ENCODE assay signal across 11 cellular contexts in genomic region chr7:99562114-99562784, GRCh38. TPM values are rescaled to one million over a fixed set of nuclear protein-coding genes. Genes with fewer than 3 reads are reported as not detected.
DNase-seq lines count a peak whose midpoint lies in the region; ATAC-seq and TF ChIP-seq lines count a peak whose summit lies in the region.
"Had no signal": no experiment of that assay in that cellular context is flagged by ENCODE, and none has a peak within 500 bp of the region (broad histone marks: within the 10 kb centered on the region; RNA-seq: fewer than 3 reads in every experiment).

No MANE protein-coding gene starts in this region.

- peaks cover 52% of the 10 kb centered on the region for H3K36me3 ChIP-seq in CD8-positive, alpha-beta memory T cell (ENCODE audit: insufficient read depth, low read length)
- H3K36me3 ChIP-seq in PC-9 (ENCODE audit: low read depth) (peaks cover 18% of the 10 kb centered on the region; the same call in 1 of the 2 replicates), brain microvascular endothelial cell (replicated peaks) (peaks cover 50% of the 10 kb centered on the region), neural progenitor cell (no peaks in the 10 kb centered on the region), H7 (replicated peaks; ENCODE audit: control insufficient read depth, insufficient read depth, low read length) (peaks cover 41% of the 10 kb centered on the region)

- CTCF ChIA-PET in CD8-positive, alpha-beta memory T cell (lab: Charles Lee), result no interaction called here
- CTCF ChIA-PET in PC-9 (lab: Charles Lee), result no interaction called here

- H3K9me2 ChIP-seq in PC-9 (ENCODE audit: insufficient read depth), result no peaks in the 10 kb centered on the region

- no peak overlapping the region for H3K27ac ChIP-seq in CD8-positive, alpha-beta memory T cell (ENCODE audit: low read depth, low read length)
- H3K27ac ChIP-seq in PC-9, result peak overlapping the region; percentile 60
- H3K27ac ChIP-seq in brain microvascular endothelial cell, result peak overlapping the region; percentile 92
- H3K27ac ChIP-seq in neural progenitor cell, result no peak overlapping the region

- H3K9ac ChIP-seq in neural progenitor cell, result peak overlapping the region; percentile 21

- peaks cover 0 to 2% of the 10 kb centered on the region in 2 donors for H3K27me3 Mint-ChIP-seq in CD8-positive, alpha-beta memory T cell
- H3K27me3 Mint-ChIP-seq in neural progenitor cell (ENCODE audit: insufficient read depth, low read depth), result peaks cover 5% of the 10 kb centered on the region

- H3K9me3 ChIP-seq in CD8-positive, alpha-beta memory T cell (ENCODE audit: low read length), result no peaks in the 10 kb centered on the region
- H3K9me3 ChIP-seq in PC-9 (ENCODE audit: insufficient read depth, low read depth) (no peaks in the 10 kb centered on the region), neural progenitor cell (ENCODE audit: low read depth) (no peaks in the 10 kb centered on the region)
- H3K9me3 ChIP-seq: left lung had no signal

- intact Hi-C loops in PC-9 (cut with micrococcal nuclease; ENCODE audit: unreplicated experiment), result loop anchor here (2.0 kb wide), 3 partner anchors 55 to 277 kb away; partner anchors contain the start of genes ZKSCAN5 and ZSCAN25

- H3K4me1 ChIP-seq in CD8-positive, alpha-beta memory T cell (ENCODE audit: insufficient read depth, low read length), result peaks cover 21% of the 10 kb centered on the region
- H3K4me1 ChIP-seq in PC-9 (replicated peaks; ENCODE audit: insufficient read depth) (peaks cover 30% of the 10 kb centered on the region), neural progenitor cell (peaks cover 10% of the 10 kb centered on the region)

- POLR2A ChIA-PET in CD8-positive, alpha-beta memory T cell (lab: Charles Lee), result no interaction called here
- POLR2A ChIA-PET in PC-9 (lab: Charles Lee; ENCODE audit: unreplicated experiment), result no interaction called here

- H3K4me3 ChIP-seq in CD8-positive, alpha-beta memory T cell (ENCODE audit: low read length), result no peak overlapping the region
- H3K4me3 ChIP-seq in PC-9 (no peak overlapping the region), brain microvascular endothelial cell (ENCODE audit: low read depth, low read length) (no peak overlapping the region), neural progenitor cell (no peak overlapping the region), H7 (ENCODE audit: insufficient read depth, low read depth, low read length) (no peak overlapping the region)
- H3K4me3 ChIP-seq: left lung had no signal

- in situ Hi-C loops in brain microvascular endothelial cell (cut with HindIII; ENCODE audit: low pct_ligation_motif_present, low sequenced_read_pairs), result no loop called here

- H3K4me2 ChIP-seq in PC-9 (peak overlapping the region; percentile 57), neural progenitor cell (no peak overlapping the region)

- peak overlapping the region in 2 of 7 donors; percentile 20 to 53 for H3K4me3 Mint-ChIP-seq in CD8-positive, alpha-beta memory T cell
- H3K4me3 Mint-ChIP-seq in neural progenitor cell, result no peak overlapping the region

- TF ChIP-seq CTCF in PC-9 (conservative IDR thresholded peaks at IDR 0.05) (no peak), brain microvascular endothelial cell (IDR thresholded peaks at IDR 0.05; ENCODE audit: low read depth, low read length, missing control alignments) (no peak), neural progenitor cell (IDR thresholded peaks at IDR 0.05) (no peak)

- H4K20me1 ChIP-seq in PC-9 (ENCODE audit: insufficient read depth) (no peaks in the 10 kb centered on the region), neural progenitor cell (ENCODE audit: low read depth) (peaks cover 15% of the 10 kb centered on the region)

- H3K27me3 ChIP-seq in CD8-positive, alpha-beta memory T cell (ENCODE audit: insufficient read depth, low read length, poor library complexity, severe bottlenecking), result no peaks in the 10 kb centered on the region
- no peaks in the 10 kb centered on the region for H3K27me3 ChIP-seq in PC-9 (ENCODE audit: insufficient read depth, low read depth)
- H3K27me3 ChIP-seq in brain microvascular endothelial cell (replicated peaks), result no peaks in the 10 kb centered on the region
- H3K27me3 ChIP-seq in neural progenitor cell, result no peaks in the 10 kb centered on the region
- H3K27me3 ChIP-seq in H7 (ENCODE audit: control insufficient read depth, insufficient read depth, low read length), result no peaks in the 10 kb centered on the region
- H3K27me3 ChIP-seq: left lung had no signal

- H3F3A ChIP-seq in PC-9 (ENCODE audit: insufficient read depth, low read depth) (peaks cover 30% of the 10 kb centered on the region), neural progenitor cell (ENCODE audit: low read depth) (peaks cover 11% of the 10 kb centered on the region)

- H2AFZ ChIP-seq in PC-9 (no peak overlapping the region), neural progenitor cell (replicated peaks) (no peak overlapping the region)

- H3K36me3 Mint-ChIP-seq in CD8-positive, alpha-beta memory T cell, result peaks cover 0 to 76% (median 29%) of the 10 kb centered on the region in 3 donors
- peaks cover 40% of the 10 kb centered on the region for H3K36me3 Mint-ChIP-seq in neural progenitor cell

- H3K79me2 ChIP-seq in PC-9 (ENCODE audit: low read depth) (peaks cover 18% of the 10 kb centered on the region), neural progenitor cell (ENCODE audit: low read depth) (peaks cover 49% of the 10 kb centered on the region)

- no peak for ATAC-seq in HG02884 (IDR thresholded peaks at IDR 0.05; ENCODE audit: unreplicated experiment)
- ATAC-seq: sciatic nerve had no signal

- H3K4me1 Mint-ChIP-seq in CD8-positive, alpha-beta memory T cell, result peaks cover 49 to 73% (median 61%) of the 10 kb centered on the region in 3 donors
- peaks cover 12% of the 10 kb centered on the region for H3K4me1 Mint-ChIP-seq in neural progenitor cell

- H3K9me3 Mint-ChIP-seq in CD8-positive, alpha-beta memory T cell, result peaks cover 0 to 1% (median 0%) of the 10 kb centered on the region in 5 donors
- no peaks in the 10 kb centered on the region for H3K9me3 Mint-ChIP-seq in neural progenitor cell

- H3K27ac Mint-ChIP-seq in CD8-positive, alpha-beta memory T cell, result peak overlapping the region in 5 of 8 donors; percentile 18 to 97 (median 58)
- H3K27ac Mint-ChIP-seq in neural progenitor cell, result no peak overlapping the region

- DNase-seq in CD8-positive, alpha-beta memory T cell, result no peak
- DNase-seq in PC-9, result no peak
- DNase-seq in brain microvascular endothelial cell, result no peak
- no peak for DNase-seq in neural progenitor cell (ENCODE audit: low spot score)
- DNase-seq in H7, result no peak
- no peak for DNase-seq in COLO829 (ENCODE audit: low spot score)
- no peak for DNase-seq in MV-4-11 (lab: John Stamatoyannopoulos, UW)
- DNase-seq: aorta, left lung had no signal

- BruUV-seq in PC-9 (replicated peaks; lab: Mats Ljungman, UMichigan), result TSS peak; percentile 20

RNA-seq across cellular contexts. Expression of gene ZNF655, which starts 3.8 kb away (rescaled TPM):
- total RNA-seq in CD8-positive, alpha-beta memory T cell, result 10 to 100 TPM; 55.8 to 58.2 TPM
- 91.6 TPM for polyA plus RNA-seq in CD8-positive, alpha-beta memory T cell
- total RNA-seq in PC-9 (2021) (75.6 and 83.0 TPM in 2 replicates), neural progenitor cell (ENCODE audit: low replicate concordance) (59.3 and 66.3 TPM in 2 replicates)
- total RNA-seq in H7 (2014; rRNA removed; shearing (Covaris generic)), result 37.6 and 58.6 TPM in 2 replicates

RNA-seq across cellular contexts. Expression of gene FAM200A, which starts 10.3 kb away (rescaled TPM):
- total RNA-seq in CD8-positive, alpha-beta memory T cell, result 1 to 10 TPM; 7.9 to 8.4 TPM
- 7.6 TPM for polyA plus RNA-seq in CD8-positive, alpha-beta memory T cell
- 6.9 and 7.1 TPM in 2 replicates for total RNA-seq in PC-9 (2021)
- 14.7 and 21.1 TPM in 2 replicates for total RNA-seq in neural progenitor cell (ENCODE audit: low replicate concordance)
- total RNA-seq in H7 (2014; rRNA removed; shearing (Covaris generic)), result 7.2 and 8.1 TPM in 2 replicates

RNA-seq across cellular contexts. Expression of gene TMEM225B, which starts 35.8 kb away (rescaled TPM):
- under 1 TPM; 0.55 to 0.70 TPM for total RNA-seq in CD8-positive, alpha-beta memory T cell
- 1.5 TPM for polyA plus RNA-seq in CD8-positive, alpha-beta memory T cell
- total RNA-seq in PC-9 (2021), result 1.5 and 1.8 TPM in 2 replicates
- 0.53 TPM in 1 of 2 replicates, not detected in the other for total RNA-seq in neural progenitor cell (ENCODE audit: low replicate concordance)
- 0.48 and 0.52 TPM in 2 replicates for total RNA-seq in H7 (2014; rRNA removed; shearing (Covaris generic))

RNA-seq across cellular contexts. Expression of gene ZSCAN25, which starts 54.5 kb away (rescaled TPM):
- total RNA-seq in CD8-positive, alpha-beta memory T cell, result 10 to 100 TPM; 26.6 to 27.8 TPM
- 13.0 TPM for polyA plus RNA-seq in CD8-positive, alpha-beta memory T cell
- 20.5 and 21.8 TPM in 2 replicates for total RNA-seq in PC-9 (2021)
- 8.7 and 13.3 TPM in 2 replicates for total RNA-seq in neural progenitor cell (ENCODE audit: low replicate concordance)
- total RNA-seq in H7 (2014; rRNA removed; shearing (Covaris generic)), result 12.5 and 13.2 TPM in 2 replicates

RNA-seq across cellular contexts. Expression of gene ZKSCAN5, which starts 57.8 kb away (rescaled TPM):
- 1 to 10 TPM; 8.4 TPM for total RNA-seq in CD8-positive, alpha-beta memory T cell
- 5.0 TPM for polyA plus RNA-seq in CD8-positive, alpha-beta memory T cell
- total RNA-seq in PC-9 (2021) (10.0 and 13.2 TPM in 2 replicates), neural progenitor cell (ENCODE audit: low replicate concordance) (19.6 and 23.3 TPM in 2 replicates)
- total RNA-seq in H7 (2014; rRNA removed; shearing (Covaris generic)), result 20.0 and 28.7 TPM in 2 replicates

Comparison
In these comparisons a context has a peak if more than half of its experiments do, and no peak if none do; other contexts are left out.
1. H3K27ac ChIP-seq: peak in PC-9 (single experiment) and brain microvascular endothelial cell (single experiment); none in CD8-positive, alpha-beta memory T cell (single experiment) and neural progenitor cell (single experiment).